ENCODE assay signal across 20 cellular contexts in the genomic region with DNA sequence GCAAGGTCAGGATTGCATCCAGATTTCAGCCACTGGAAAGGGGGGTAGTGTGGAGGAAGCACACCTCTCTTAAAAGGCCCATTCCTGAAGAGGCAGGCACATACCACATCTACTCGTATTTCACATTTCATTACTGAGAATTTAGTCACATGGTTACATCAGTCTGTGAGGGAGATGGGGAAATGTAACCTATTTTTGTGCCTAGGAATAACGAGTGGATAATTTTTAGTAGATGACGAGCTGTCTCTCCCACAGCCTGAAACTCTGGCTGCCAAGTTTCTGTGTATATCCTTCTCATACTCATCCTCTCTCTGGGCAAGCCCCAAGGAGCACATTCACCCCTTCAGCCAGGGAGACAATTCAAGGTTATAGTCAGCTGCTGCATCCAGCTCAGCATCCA. TPM values are rescaled to one million over a fixed set of nuclear protein-coding genes. Genes with fewer than 3 reads are reported as not detected.
DNase-seq lines count a peak whose midpoint lies in the region; ATAC-seq and TF ChIP-seq lines count a peak whose summit lies in the region.
"Had no signal": no experiment of that assay in that cellular context is flagged by ENCODE, and none has a peak within 500 bp of the region (broad histone marks: within the 10 kb centered on the region; RNA-seq: fewer than 3 reads in every experiment).

No MANE protein-coding gene starts in this region.

- no CpG with 5 or more reads among the region's 3 CpGs for WGBS in mesendoderm (ENCODE audit: extremely low coverage, insufficient coverage, low lambda C conversion rate)

- no peak overlapping the region for H3K4me2 ChIP-seq in mesendoderm (ENCODE audit: low read length)

- H3K79me2 ChIP-seq in mesendoderm (ENCODE audit: control insufficient read depth, insufficient read depth, low read length), result no peaks in the 10 kb centered on the region

- H3K9ac ChIP-seq in mesendoderm (ENCODE audit: low read length), result no peak overlapping the region

- no peaks in the 10 kb centered on the region for H3K4me1 ChIP-seq in mesendoderm (ENCODE audit: control insufficient read depth, low read depth, low read length)
- H3K4me1 ChIP-seq in effector memory CD4-positive, alpha-beta T cell (ENCODE audit: control insufficient read depth, insufficient read depth, low read length, poor library complexity, severe bottlenecking), result no peaks in the 10 kb centered on the region
- H3K4me1 ChIP-seq: testis had no signal

- no peak overlapping the region for H3K18ac ChIP-seq in mesendoderm (ENCODE audit: low read length)

- no peak overlapping the region for H3K56ac ChIP-seq in mesendoderm (ENCODE audit: low read length)

- DNase-seq in BJ (ENCODE audit: low read depth), result peak; percentile 54
- peak; percentile 54 for DNase-seq in HS-5 (ENCODE audit: low read depth)
- DNase-seq in dedifferentiated amniotic fluid mesenchymal stem cell (ENCODE audit: extremely low spot score), result peak; percentile 28
- DNase-seq in mesendoderm, result peak; percentile 21
- DNase-seq in NCI-H1417 (lab: John Stamatoyannopoulos, UW), result no peak
- no peak for DNase-seq in effector memory CD4-positive, alpha-beta T cell
- DNase-seq in DMS79 (lab: John Stamatoyannopoulos, UW), result no peak
- DNase-seq: activated CD8-positive, alpha-beta T cell treated with anti-CD3 and anti-CD28 coated beads, Interleukin-2, amount 10 ng/mL, durations not matched to agents 7 days and 5 days; cerebellar nuclear complex; DMS53; KBM-7; NCI-H1436 treated with DMSO at 0.1 percent for 48 hours; NCI-H446; stimulated activated CD4-positive, alpha-beta T cell treated with anti-CD3 and anti-CD28 coated beads, Interleukin-4, amount 100 ng/mL, for 24 hours; T-cell; testis had no signal

- H3K79me1 ChIP-seq in mesendoderm (ENCODE audit: low read length), result no peaks in the 10 kb centered on the region

- no peaks in the 10 kb centered on the region for H3K9me3 ChIP-seq in effector memory CD4-positive, alpha-beta T cell (ENCODE audit: control insufficient read depth, low read length)
- H3K9me3 ChIP-seq: testis had no signal

- no peak overlapping the region for H4K5ac ChIP-seq in mesendoderm (ENCODE audit: low read length)

- no peak overlapping the region for H4K8ac ChIP-seq in mesendoderm (ENCODE audit: low read depth, low read length)

- ATAC-seq in GM21423 (IDR thresholded peaks at IDR 0.05; ENCODE audit: unreplicated experiment), result no peak
- ATAC-seq: activated CD8-positive, alpha-beta T cell treated with anti-CD3 and anti-CD28 coated beads, Interleukin-2, amount 10 ng/mL, durations not matched to agents 7 days and 5 days; T-cell had no signal

- H2BK5ac ChIP-seq in mesendoderm (ENCODE audit: low read length), result no peak overlapping the region

- H3K27ac ChIP-seq in mesendoderm (ENCODE audit: low read depth, low read length), result no peak overlapping the region
- no peak overlapping the region for H3K27ac ChIP-seq in effector memory CD4-positive, alpha-beta T cell (ENCODE audit: insufficient read depth, low read length, poor library complexity, severe bottlenecking)
- H3K27ac ChIP-seq: C4-2B, HL-60, testis, VCaP had no signal

- H3K27me3 ChIP-seq in BJ (ENCODE audit: control insufficient read depth, insufficient read depth, low read length) (no peaks in the 10 kb centered on the region), mesendoderm (ENCODE audit: insufficient read depth, low read length, poor library complexity) (no peaks in the 10 kb centered on the region)
- H3K27me3 ChIP-seq in effector memory CD4-positive, alpha-beta T cell (replicated peaks; ENCODE audit: control insufficient read depth, insufficient read depth, low read length, poor library complexity, severe bottlenecking), result no peaks in the 10 kb centered on the region
- H3K27me3 ChIP-seq: testis had no signal

- no peak overlapping the region for H3K4ac ChIP-seq in mesendoderm (ENCODE audit: low read depth, low read length)

- no peaks in the 10 kb centered on the region for H3K36me3 ChIP-seq in BJ (ENCODE audit: control insufficient read depth, insufficient read depth, low read length)
- H3K36me3 ChIP-seq in mesendoderm (ENCODE audit: control insufficient read depth, insufficient read depth, low read length), result no peaks in the 10 kb centered on the region
- H3K36me3 ChIP-seq in effector memory CD4-positive, alpha-beta T cell (ENCODE audit: control insufficient read depth, insufficient read depth, low read length), result no peaks in the 10 kb centered on the region

- no peak overlapping the region for H3K23ac ChIP-seq in mesendoderm (ENCODE audit: low read length)

- no peak overlapping the region for H2BK120ac ChIP-seq in mesendoderm (ENCODE audit: low read depth, low read length)

- H2AK5ac ChIP-seq in mesendoderm (ENCODE audit: low read length), result no peak overlapping the region

- H3K4me3 ChIP-seq in BJ (ENCODE audit: low read depth, low read length) (no peak overlapping the region), mesendoderm (ENCODE audit: low read length) (no peak overlapping the region)
- H3K4me3 ChIP-seq in effector memory CD4-positive, alpha-beta T cell (ENCODE audit: insufficient read depth, low read depth, low read length, poor library complexity, severe bottlenecking), result no peak overlapping the region
- H3K4me3 ChIP-seq: testis had no signal

- TF ChIP-seq CTCF in BJ (IDR thresholded peaks at IDR 0.05; ENCODE audit: insufficient read depth, low read depth, low read length), result no peak

- CTCF ChIA-PET in BJ (lab: Yijun Ruan, JAX), result no interaction called here

- POLR2A ChIA-PET in BJ (lab: Charles Lee), result interaction anchor here (0.6 kb wide), 1 partner anchor 10 kb away, joined by 4 read pairs; no protein-coding TSS in a partner anchor

- H2BK15ac ChIP-seq in mesendoderm (replicated peaks; ENCODE audit: low read depth), result peak overlapping the region; percentile 19

RNA-seq across cellular contexts. Expression of a gene that starts 10.3 kb away (rescaled TPM):
- polyA plus RNA-seq in BJ (2011; rRNA removed), result 3.4 and 8.6 TPM in 2 replicates
- 9.8 and 10.0 TPM in 2 replicates for polyA minus RNA-seq in BJ (2011; rRNA and poly(A)+ RNA removed)
- polyA plus RNA-seq in mesendoderm (2013, experiment 1 of 2), result 23.7 TPM
- polyA plus RNA-seq in mesendoderm (2013, experiment 2 of 2), result 25.8 TPM

Comparison
In these comparisons a context has a peak if more than half of its experiments do, and no peak if none do; other contexts are left out.
1. DNase-seq: peak in BJ (single experiment), HS-5 (single experiment), dedifferentiated amniotic fluid mesenchymal stem cell (single experiment) and mesendoderm (single experiment); none in NCI-H1417 (0 of 3), effector memory CD4-positive, alpha-beta T cell (0 of 3) and DMS79 (single experiment).